In the genomic region with DNA sequence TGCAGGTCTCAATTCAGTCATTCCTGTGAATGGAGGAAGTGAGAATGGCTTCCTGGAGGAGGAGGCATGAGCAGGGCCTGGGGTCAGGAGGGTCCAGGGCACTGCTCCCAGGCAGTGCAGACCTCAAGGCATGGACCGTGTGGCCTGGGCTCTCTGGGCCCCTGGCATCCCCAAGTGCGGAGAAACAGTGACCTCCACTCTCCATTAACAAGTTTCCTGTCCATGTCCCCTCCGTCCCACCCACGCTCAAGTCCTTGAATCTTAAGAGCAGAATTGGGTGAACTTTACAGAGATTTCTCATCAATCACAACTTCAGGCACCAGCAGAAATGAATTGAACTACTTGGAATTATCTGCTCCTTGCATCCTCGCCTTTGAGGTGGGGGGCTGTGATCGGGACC, we compare ENCODE assay signal across 22 cellular contexts.
DNase-seq lines count a peak whose midpoint lies in the region; ATAC-seq, FAIRE-seq and TF ChIP-seq lines count a peak whose summit lies in the region.
"Had no signal": no experiment of that assay in that cellular context is flagged by ENCODE, and none has a peak within 500 bp of the region (broad histone marks: within the 10 kb centered on the region; RNA-seq: fewer than 3 reads in every experiment).

No MANE protein-coding gene starts in this region.

- POLR2A ChIA-PET in K562 (lab: Yijun Ruan, JAX): interaction anchor here (1.2 kb wide), 1 partner anchor 12 kb away, joined by 3 read pairs; no protein-coding TSS in a partner anchor
- POLR2A ChIA-PET in naive thymus-derived CD8-positive, alpha-beta T cell (lab: Charles Lee): no interaction called here

- H2BK15ac ChIP-seq in neuronal stem cell (ENCODE audit: low read length): no peak overlapping the region

- H3K9me1 ChIP-seq in K562 (ENCODE audit: control insufficient read depth, insufficient read depth, low read length): no peaks in the 10 kb centered on the region

- peaks cover 0 to 5% (median 0%) of the 10 kb centered on the region in 9 donors for H3K9me3 Mint-ChIP-seq in naive thymus-derived CD8-positive, alpha-beta T cell
- H3K9me3 Mint-ChIP-seq in effector memory CD8-positive, alpha-beta T cell: no peaks in the 10 kb centered on the region

- peaks cover 0 to 13% (median 11%) of the 10 kb centered on the region in 5 donors for H3K27me3 Mint-ChIP-seq in naive thymus-derived CD8-positive, alpha-beta T cell
- peaks cover 29 to 35% of the 10 kb centered on the region in 2 donors for H3K27me3 Mint-ChIP-seq in effector memory CD8-positive, alpha-beta T cell

- ATAC-seq in K562: no peak
- ATAC-seq in naive thymus-derived CD8-positive, alpha-beta T cell: no peak
- no peak for ATAC-seq in effector memory CD8-positive, alpha-beta T cell (replicated peaks)
- ATAC-seq: A549, HCT116 had no signal

- no peak for FAIRE-seq in K562 (lab: Jason Lieb, UNC)
- FAIRE-seq: A549, G401.6, GM12892 had no signal

- H3K9me3 ChIP-seq in BLaER1: peaks cover 13% of the 10 kb centered on the region
- H3K9me3 ChIP-seq in K562 (replicated peaks; ENCODE audit: control insufficient read depth, insufficient read depth, low read depth, low read length): no peaks in the 10 kb centered on the region
- no peaks in the 10 kb centered on the region for H3K9me3 ChIP-seq in neuronal stem cell (replicated peaks in 1 of 2; ENCODE audit: control insufficient read depth in 2 of 2, insufficient read depth in 1 of 2, low read depth in 1 of 2, low read length in 2 of 2)
- H3K9me3 ChIP-seq: A549, BE2C had no signal

- H3K4me3 Mint-ChIP-seq in naive thymus-derived CD8-positive, alpha-beta T cell: no peak overlapping the region
- no peak overlapping the region for H3K4me3 Mint-ChIP-seq in effector memory CD8-positive, alpha-beta T cell
- H3K4me3 Mint-ChIP-seq: CD4-positive, alpha-beta memory T cell; H9 had no signal

- no peak overlapping the region for H3K9ac ChIP-seq in BLaER1
- H3K9ac ChIP-seq in K562 (ENCODE audit: insufficient read depth in 1 of 2, low read depth in 2 of 2, low read length in 2 of 2): no peak overlapping the region
- no peak overlapping the region for H3K9ac ChIP-seq in neuronal stem cell (ENCODE audit: low read depth, low read length, poor library complexity)
- H3K9ac ChIP-seq: GM23248 had no signal

- H3K27ac ChIP-seq in BLaER1 (no peak overlapping the region), K562 (ENCODE audit: extremely low read depth, low read depth, low read length) (no peak overlapping the region), neuronal stem cell (replicated peaks; ENCODE audit: low read length) (no peak overlapping the region)
- H3K27ac ChIP-seq: A549, GM23248 had no signal

- H3K27me3 ChIP-seq in BLaER1 (no peaks in the 10 kb centered on the region), K562 (ENCODE audit: control insufficient read depth in 2 of 2, insufficient read depth in 2 of 2, low read length in 2 of 2) (peaks cover 3 to 20% of the 10 kb centered on the region in 2 experiments; a peak in 4 of 5 replicates), neuronal stem cell (ENCODE audit: control insufficient read depth in 3 of 3, insufficient read depth in 3 of 3, low read depth in 1 of 3, low read length in 3 of 3) (no peaks in the 10 kb centered on the region)
- H3K27me3 ChIP-seq: BE2C had no signal

- no peak overlapping the region for H2BK120ac ChIP-seq in neuronal stem cell (ENCODE audit: low read depth, low read length)

- no peak for TF ChIP-seq CTCF in K562 (IDR thresholded peaks at IDR 0.05 in 2 of 3, conservative IDR thresholded peaks at IDR 0.05 in 1 of 3; ENCODE audit: insufficient read depth in 2 of 3, low read depth in 1 of 3, low read length in 3 of 3)

- H4K8ac ChIP-seq in neuronal stem cell (ENCODE audit: low read depth, low read length): no peak overlapping the region

- H3K36me3 Mint-ChIP-seq in naive thymus-derived CD8-positive, alpha-beta T cell: no peaks in the 10 kb centered on the region
- no peaks in the 10 kb centered on the region for H3K36me3 Mint-ChIP-seq in effector memory CD8-positive, alpha-beta T cell (ENCODE audit: insufficient read depth)
- H3K36me3 Mint-ChIP-seq: CD4-positive, alpha-beta memory T cell had no signal

- no peak for TF ChIP-seq RAD21 in K562 (CRISPR knock-in tag; conservative IDR thresholded peaks at IDR 0.05 in 1 of 2, IDR thresholded peaks at IDR 0.05 in 1 of 2)

- peak overlapping the region; percentile 11; the same call in 1 of the 2 replicates for H3K4me2 ChIP-seq in BLaER1
- no peak overlapping the region for H3K4me2 ChIP-seq in K562 (ENCODE audit: insufficient read depth, low read length)
- no peak overlapping the region for H3K4me2 ChIP-seq in neuronal stem cell (ENCODE audit: insufficient read depth, low read length, poor library complexity, severe bottlenecking)
- H3K4me2 ChIP-seq: A549 had no signal

- H2BK5ac ChIP-seq in neuronal stem cell (ENCODE audit: low read length): no peak overlapping the region

- no TSS peak for BruUV-seq in K562 (replicated peaks; lab: Mats Ljungman, UMichigan)

- TF ChIP-seq POLR2A in K562 (conservative IDR thresholded peaks at IDR 0.05): no peak

- no peak overlapping the region for H2AFZ ChIP-seq in K562 (ENCODE audit: low read depth, low read length)
- no peak overlapping the region for H2AFZ ChIP-seq in neuronal stem cell (ENCODE audit: low read length)
- H2AFZ ChIP-seq: GM23248 had no signal

- H4K91ac ChIP-seq in neuronal stem cell (ENCODE audit: low read depth, low read length, poor library complexity): no peak overlapping the region

- H3K23ac ChIP-seq in neuronal stem cell (ENCODE audit: low read depth, low read length, poor library complexity): no peak overlapping the region

- intact Hi-C loops in K562 (cut with micrococcal nuclease): no loop called here

- peaks cover 18% of the 10 kb centered on the region for H3K4me1 ChIP-seq in BLaER1
- peaks cover 0 to 3% of the 10 kb centered on the region in 2 experiments; a peak in 2 of 5 replicates for H3K4me1 ChIP-seq in K562 (replicated peaks in 1 of 2; ENCODE audit: control insufficient read depth in 2 of 2, insufficient read depth in 2 of 2, low read length in 2 of 2)
- no peaks in the 10 kb centered on the region for H3K4me1 ChIP-seq in neuronal stem cell (ENCODE audit: control insufficient read depth in 2 of 2, insufficient read depth in 1 of 2, low read depth in 1 of 2, low read length in 2 of 2)
- H3K4me1 ChIP-seq: A549, BE2C had no signal

- in situ Hi-C loops in K562 (cut with MboI): no loop called here

- H4K20me1 ChIP-seq in BLaER1: no peaks in the 10 kb centered on the region
- H4K20me1 ChIP-seq in K562 (replicated peaks; ENCODE audit: control insufficient read depth, insufficient read depth, low read length): no peaks in the 10 kb centered on the region

- no peak overlapping the region for H2BK12ac ChIP-seq in neuronal stem cell (ENCODE audit: low read length)

- H3K4ac ChIP-seq in neuronal stem cell (ENCODE audit: low read length): no peak overlapping the region

- H3K14ac ChIP-seq in neuronal stem cell (ENCODE audit: low read length): no peak overlapping the region

- H3K79me1 ChIP-seq in neuronal stem cell (ENCODE audit: low read depth, low read length): no peaks in the 10 kb centered on the region

- DNase-seq in K562 (ENCODE audit: extremely low read depth in 1 of 4, low spot score in 3 of 4): no peak
- DNase-seq in neuronal stem cell (ENCODE audit: low spot score): no peak
- DNase-seq in stimulated activated CD4-positive, alpha-beta T cell treated with anti-CD3 and anti-CD28 coated beads, Interleukin-4, amount 100 ng/mL, for 24 hours: no peak
- no peak for DNase-seq in naive thymus-derived CD8-positive, alpha-beta T cell
- no peak for DNase-seq in effector memory CD8-positive, alpha-beta T cell
- DNase-seq: 8988T; ACHN; AML-193; BE2C; C1 segment of cervical spinal cord; Calu3; CD4-positive, alpha-beta memory T cell; COR-L47; DMS53; DND-41; GM23248; H9 had no signal

- no peaks in the 10 kb centered on the region for H3K79me2 ChIP-seq in K562 (ENCODE audit: control insufficient read depth, insufficient read depth, low read length)

- CTCF ChIA-PET in K562 (lab: Yijun Ruan, JAX; ENCODE audit: low intra/inter-chr PET ratio): no interaction called here

- no peak for TF ChIP-seq EP300 in K562 (IDR thresholded peaks at IDR 0.05; ENCODE audit: low read length)

- whole genome bisulfite sequencing in K562 (ENCODE audit: insufficient coverage, low coverage, missing lambda C conversion rate): 0% methylated on average over 6 of the region's 6 CpGs
- no CpG with 5 or more reads among the region's 6 CpGs for WGBS in neuronal stem cell (ENCODE audit: extremely low coverage in 2 of 2, insufficient read length in 2 of 2, insufficient replicate concordance in 1 of 2), 2 donors

- no peak overlapping the region for H3K18ac ChIP-seq in neuronal stem cell (ENCODE audit: low read length)

- peak overlapping the region; percentile 75 for H2AK5ac ChIP-seq in neuronal stem cell (ENCODE audit: low read depth, low read length)

- no peaks in the 10 kb centered on the region for H3K36me3 ChIP-seq in BLaER1
- no peaks in the 10 kb centered on the region for H3K36me3 ChIP-seq in K562 (ENCODE audit: control insufficient read depth, insufficient read depth, low read length)
- H3K36me3 ChIP-seq in neuronal stem cell (replicated peaks in 1 of 2; ENCODE audit: control insufficient read depth in 2 of 2, insufficient read depth in 2 of 2, low read length in 2 of 2): no peaks in the 10 kb centered on the region
- H3K36me3 ChIP-seq: BE2C had no signal

- peak overlapping the region in 1 of 10 donors; percentile 59 for H3K27ac Mint-ChIP-seq in naive thymus-derived CD8-positive, alpha-beta T cell
- H3K27ac Mint-ChIP-seq in effector memory CD8-positive, alpha-beta T cell: no peak overlapping the region
- H3K27ac Mint-ChIP-seq: CD4-positive, alpha-beta memory T cell; H9 had no signal

- H3K4me3 ChIP-seq in BLaER1: no peak overlapping the region
- no peak overlapping the region for H3K4me3 ChIP-seq in K562
- no peak overlapping the region for H3K4me3 ChIP-seq in neuronal stem cell (ENCODE audit: low read length in 2 of 2)
- H3K4me3 ChIP-seq: A549, GM23248 had no signal

- no peaks in the 10 kb centered on the region for H3K4me1 Mint-ChIP-seq in naive thymus-derived CD8-positive, alpha-beta T cell
- H3K4me1 Mint-ChIP-seq in effector memory CD8-positive, alpha-beta T cell (ENCODE audit: low read depth in 2 of 2): no peaks in the 10 kb centered on the region
- H3K4me1 Mint-ChIP-seq: CD4-positive, alpha-beta memory T cell had no signal

TF ChIP-seq in K562, 482 proteins besides CTCF, POLR2A, EP300 and RAD21 (continues in another document):
- TF ChIP-seq SRSF9 (IDR thresholded peaks at IDR 0.05; ENCODE audit: borderline replicate concordance, low read depth, low read length) (no peak), NRF1 (conservative IDR thresholded peaks at IDR 0.05 in 1 of 2, IDR thresholded peaks at IDR 0.05 in 1 of 2) (peak in 1 of 2 experiments; percentile 16; a peak in 1 of 4 replicates), JUNB (CRISPR knock-in tag; conservative IDR thresholded peaks at IDR 0.05) (no peak), JUN (IDR thresholded peaks at IDR 0.05; ENCODE audit: borderline replicate concordance, low read depth, low read length) (no peak), JUN (CRISPR knock-in tag; IDR thresholded peaks at IDR 0.05; ENCODE audit: borderline replicate concordance) (no peak), ZNF347 (CRISPR knock-in tag; IDR thresholded peaks at IDR 0.05; ENCODE audit: low read depth) (no peak)
